Comparison of ENCODE assay signal across 9 cellular contexts in the genomic region with DNA sequence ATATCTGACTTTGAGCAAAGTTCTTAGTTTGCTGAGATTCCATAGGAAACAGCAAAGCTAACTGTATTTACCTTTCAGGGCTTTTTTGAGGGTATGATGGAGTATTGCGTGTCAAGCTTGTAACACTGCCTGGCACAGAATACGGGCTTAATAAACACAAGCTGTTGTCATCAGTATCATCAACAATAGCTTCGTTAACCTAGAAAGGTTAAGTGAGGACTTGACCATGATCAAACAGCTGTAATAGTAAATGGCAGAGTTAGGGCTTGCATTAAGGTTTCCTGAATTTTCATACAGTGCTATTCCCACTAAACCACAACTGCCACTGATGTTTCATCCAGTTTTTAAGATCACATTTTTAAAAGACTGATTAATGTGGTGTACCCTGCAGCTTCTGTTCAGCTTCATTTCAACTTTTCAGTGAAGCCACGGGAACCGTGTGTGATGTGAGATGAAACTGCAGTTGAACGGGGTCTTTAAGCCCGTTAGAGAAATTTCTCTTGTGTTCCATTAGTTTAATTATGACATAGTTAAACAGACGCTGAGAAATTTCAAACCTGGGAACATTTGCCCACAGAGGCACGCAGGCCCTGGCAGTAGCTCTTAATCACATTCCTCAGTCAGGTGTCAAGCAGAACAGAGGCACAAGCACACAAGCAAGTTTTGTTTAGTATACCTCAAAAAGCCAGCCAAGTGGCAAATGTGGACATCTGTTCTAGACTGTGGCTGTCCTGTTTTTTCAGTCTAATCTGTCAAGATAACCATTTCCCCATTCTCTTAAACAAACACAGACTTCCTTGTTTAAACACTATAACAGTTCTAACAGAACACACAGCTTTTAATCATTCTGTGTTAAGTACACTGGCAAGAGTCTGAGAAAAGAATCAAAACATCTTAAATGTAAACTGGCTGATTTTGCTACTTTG.
DNase-seq lines count a peak whose midpoint lies in the region; ATAC-seq and TF ChIP-seq lines count a peak whose summit lies in the region.
"Had no signal": no experiment of that assay in that cellular context is flagged by ENCODE, and none has a peak within 500 bp of the region (broad histone marks: within the 10 kb centered on the region; RNA-seq: fewer than 3 reads in every experiment).

No MANE protein-coding gene starts in this region.

- in situ Hi-C loops in T47D (cut with HindIII; ENCODE audit: low pct_unique_long_range_greater_than_20kb, low sequenced_read_pairs): no loop called here

- H3K27me3 Mint-ChIP-seq in activated T-helper 1 cell treated with anti-CD3 and anti-CD28 coated beads, Interleukin-12 subunit alpha, Interleukin-12 subunit beta, Interleukin-2, Interleukin-4 antibody, amounts not matched to agents 30 ng/mL and 10 ng/mL and 1 ng/mL, durations not matched to agents 14 hours and 24 hours and 36 hours (ENCODE audit: insufficient read depth): no peaks in the 10 kb centered on the region

- TF ChIP-seq RAD21 in liver (IDR thresholded peaks at IDR 0.05): peak; percentile 69 to 76

- TF ChIP-seq CTCF in 22Rv1 (IDR thresholded peaks at IDR 0.05) (no peak), liver (IDR thresholded peaks at IDR 0.05; ENCODE audit: low read depth, low read length, missing input control) (no peak), RWPE1 (conservative IDR thresholded peaks at IDR 0.05; ENCODE audit: low read depth) (no peak), vagina (IDR thresholded peaks at IDR 0.05) (no peak)

- no peaks in the 10 kb centered on the region for H3K4me1 Mint-ChIP-seq in activated T-helper 1 cell treated with anti-CD3 and anti-CD28 coated beads, Interleukin-12 subunit alpha, Interleukin-12 subunit beta, Interleukin-2, Interleukin-4 antibody, amounts not matched to agents 30 ng/mL and 10 ng/mL and 1 ng/mL, durations not matched to agents 14 hours and 24 hours and 36 hours (ENCODE audit: low read depth)

- H3K27me3 ChIP-seq in liver (ENCODE audit: control insufficient read depth in 4 of 4, insufficient read depth in 4 of 4, low read length in 3 of 4) (no peaks in the 10 kb centered on the region), vagina (no peaks in the 10 kb centered on the region)

- no peak overlapping the region for H3K4me3 Mint-ChIP-seq in activated T-helper 1 cell treated with anti-CD3 and anti-CD28 coated beads, Interleukin-12 subunit alpha, Interleukin-12 subunit beta, Interleukin-2, Interleukin-4 antibody, amounts not matched to agents 30 ng/mL and 10 ng/mL and 1 ng/mL, durations not matched to agents 14 hours and 24 hours and 36 hours
- H3K4me3 Mint-ChIP-seq: activated naive CD8-positive, alpha-beta T cell had no signal

- ATAC-seq in GM19467 (IDR thresholded peaks at IDR 0.05; ENCODE audit: unreplicated experiment): peak; percentile 50

- 14% methylated on average over 9 of the region's 9 CpGs for WGBS in liver

- H3K27ac Mint-ChIP-seq in activated T-helper 1 cell treated with anti-CD3 and anti-CD28 coated beads, Interleukin-12 subunit alpha, Interleukin-12 subunit beta, Interleukin-2, Interleukin-4 antibody, amounts not matched to agents 30 ng/mL and 10 ng/mL and 1 ng/mL, durations not matched to agents 14 hours and 24 hours and 36 hours: no peak overlapping the region
- H3K27ac Mint-ChIP-seq: activated naive CD8-positive, alpha-beta T cell had no signal

- POLR2A ChIA-PET in RWPE1 (lab: Yijun Ruan, JAX; ENCODE audit: low non-redundant PET): no interaction called here

- H3K27ac ChIP-seq in 22Rv1 (peak overlapping the region; percentile 37), liver (ENCODE audit: low read depth in 1 of 2, low read length in 2 of 2) (peak overlapping the region; percentile 16 to 39), RWPE1 (no peak overlapping the region), vagina (no peak overlapping the region)

- no peak overlapping the region for H3K4me3 ChIP-seq in liver (ENCODE audit: low read depth in 1 of 3, low read length in 3 of 3)
- H3K4me3 ChIP-seq in vagina: no peak overlapping the region

- intact Hi-C loops in vagina (cut with DNase I): no loop called here
- intact Hi-C loops in activated T-helper 1 cell treated with anti-CD3 and anti-CD28 coated beads, Interleukin-12 subunit alpha, Interleukin-12 subunit beta, Interleukin-2, Interleukin-4 antibody, amounts not matched to agents 30 ng/mL and 10 ng/mL and 1 ng/mL, durations not matched to agents 14 hours and 24 hours and 36 hours (cut with micrococcal nuclease): no loop called here

- H3K36me3 ChIP-seq in liver (ENCODE audit: control insufficient read depth in 4 of 4, insufficient read depth in 3 of 4, low read depth in 1 of 4, low read length in 3 of 4) (no peaks in the 10 kb centered on the region), vagina (no peaks in the 10 kb centered on the region)

- H3K9me3 Mint-ChIP-seq in activated T-helper 1 cell treated with anti-CD3 and anti-CD28 coated beads, Interleukin-12 subunit alpha, Interleukin-12 subunit beta, Interleukin-2, Interleukin-4 antibody, amounts not matched to agents 30 ng/mL and 10 ng/mL and 1 ng/mL, durations not matched to agents 14 hours and 24 hours and 36 hours: no peaks in the 10 kb centered on the region

- CTCF ChIA-PET in RWPE1 (lab: Yijun Ruan, JAX): interaction anchor here (0.6 to 0.7 kb wide), 2 partner anchors 38 to 1443 kb away, joined by 3 to 7 read pairs; no protein-coding TSS in a partner anchor

- no peak for TF ChIP-seq POLR2A in vagina (IDR thresholded peaks at IDR 0.05)

- H3K9ac ChIP-seq in liver (ENCODE audit: low read depth in 1 of 2, low read length in 2 of 2): peak overlapping the region in 1 of 2 donors; percentile 21

- H3K4me1 ChIP-seq in liver (ENCODE audit: control insufficient read depth in 4 of 4, insufficient read depth in 4 of 4, low read length in 3 of 4) (peaks cover 3 to 13% (median 13%) of the 10 kb centered on the region in 4 donors), vagina (no peaks in the 10 kb centered on the region)

- no peaks in the 10 kb centered on the region for H3K9me3 ChIP-seq in liver (ENCODE audit: control insufficient read depth in 4 of 4, low read length in 3 of 4)
- no peaks in the 10 kb centered on the region for H3K9me3 ChIP-seq in vagina

- DNase-seq in NCI-H2081 (lab: John Stamatoyannopoulos, UW) (peak; percentile 53 to 87), T47D (ENCODE audit: low read depth in 1 of 2, low spot score in 1 of 2) (peak; percentile 4 to 73), RWPE1 (ENCODE audit: low spot score) (no peak), vagina (ENCODE audit: extremely low spot score in 2 of 2) (no peak)
- no peak for DNase-seq in activated T-helper 1 cell treated with anti-CD3 and anti-CD28 coated beads, Interleukin-12 subunit alpha, Interleukin-12 subunit beta, Interleukin-2, Interleukin-4 antibody, amounts not matched to agents 30 ng/mL and 10 ng/mL and 1 ng/mL, durations not matched to agents 14 hours and 24 hours and 36 hours (ENCODE audit: low spot score)

- H3K36me3 Mint-ChIP-seq in activated T-helper 1 cell treated with anti-CD3 and anti-CD28 coated beads, Interleukin-12 subunit alpha, Interleukin-12 subunit beta, Interleukin-2, Interleukin-4 antibody, amounts not matched to agents 30 ng/mL and 10 ng/mL and 1 ng/mL, durations not matched to agents 14 hours and 24 hours and 36 hours (ENCODE audit: low read depth): no peaks in the 10 kb centered on the region
- H3K36me3 Mint-ChIP-seq: activated naive CD8-positive, alpha-beta T cell had no signal

TF ChIP-seq in liver, 16 proteins besides CTCF, POLR2A, EP300 and RAD21 (continues in another document):
- TF ChIP-seq GABPA (IDR thresholded peaks at IDR 0.05 in 1 of 2, conservative IDR thresholded peaks at IDR 0.05 in 1 of 2) (no peak), EGR1 (IDR thresholded peaks at IDR 0.05; ENCODE audit: low read depth in 2 of 2) (peak in 1 of 2 donors; percentile 46), HNF4A (conservative IDR thresholded peaks at IDR 0.05) (peak; percentile 57 to 70), ZBTB33 (IDR thresholded peaks at IDR 0.05) (peak; percentile 76), TAF1 (conservative IDR thresholded peaks at IDR 0.05) (no peak)
- TF ChIP-seq, protein P1, sequence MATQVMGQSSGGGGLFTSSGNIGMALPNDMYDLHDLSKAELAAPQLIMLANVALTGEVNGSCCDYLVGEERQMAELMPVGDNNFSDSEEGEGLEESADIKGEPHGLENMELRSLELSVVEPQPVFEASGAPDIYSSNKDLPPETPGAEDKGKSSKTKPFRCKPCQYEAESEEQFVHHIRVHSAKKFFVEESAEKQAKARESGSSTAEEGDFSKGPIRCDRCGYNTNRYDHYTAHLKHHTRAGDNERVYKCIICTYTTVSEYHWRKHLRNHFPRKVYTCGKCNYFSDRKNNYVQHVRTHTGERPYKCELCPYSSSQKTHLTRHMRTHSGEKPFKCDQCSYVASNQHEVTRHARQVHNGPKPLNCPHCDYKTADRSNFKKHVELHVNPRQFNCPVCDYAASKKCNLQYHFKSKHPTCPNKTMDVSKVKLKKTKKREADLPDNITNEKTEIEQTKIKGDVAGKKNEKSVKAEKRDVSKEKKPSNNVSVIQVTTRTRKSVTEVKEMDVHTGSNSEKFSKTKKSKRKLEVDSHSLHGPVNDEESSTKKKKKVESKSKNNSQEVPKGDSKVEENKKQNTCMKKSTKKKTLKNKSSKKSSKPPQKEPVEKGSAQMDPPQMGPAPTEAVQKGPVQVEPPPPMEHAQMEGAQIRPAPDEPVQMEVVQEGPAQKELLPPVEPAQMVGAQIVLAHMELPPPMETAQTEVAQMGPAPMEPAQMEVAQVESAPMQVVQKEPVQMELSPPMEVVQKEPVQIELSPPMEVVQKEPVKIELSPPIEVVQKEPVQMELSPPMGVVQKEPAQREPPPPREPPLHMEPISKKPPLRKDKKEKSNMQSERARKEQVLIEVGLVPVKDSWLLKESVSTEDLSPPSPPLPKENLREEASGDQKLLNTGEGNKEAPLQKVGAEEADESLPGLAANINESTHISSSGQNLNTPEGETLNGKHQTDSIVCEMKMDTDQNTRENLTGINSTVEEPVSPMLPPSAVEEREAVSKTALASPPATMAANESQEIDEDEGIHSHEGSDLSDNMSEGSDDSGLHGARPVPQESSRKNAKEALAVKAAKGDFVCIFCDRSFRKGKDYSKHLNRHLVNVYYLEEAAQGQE (IDR thresholded peaks at IDR 0.05): peak; percentile 54

Comparison
In these comparisons a context has a peak if more than half of its experiments do, and no peak if none do; other contexts are left out.
1. H3K27ac ChIP-seq: peak in 22Rv1 (single experiment) and liver (2 of 2); none in RWPE1 (single experiment) and vagina (single experiment).
2. DNase-seq: peak in NCI-H2081 (2 of 2) and T47D (2 of 2); none in RWPE1 (single experiment), vagina (0 of 2) and activated T-helper 1 cell treated with anti-CD3 and anti-CD28 coated beads, Interleukin-12 subunit alpha, Interleukin-12 subunit beta, Interleukin-2, Interleukin-4 antibody, amounts not matched to agents 30 ng/mL and 10 ng/mL and 1 ng/mL, durations not matched to agents 14 hours and 24 hours and 36 hours (single experiment).